In genomic region chr10:49038711-49039110, GRCh38 we compare ENCODE assay signal across 24 cellular contexts.
DNase-seq lines count a peak whose midpoint lies in the region; ATAC-seq and TF ChIP-seq lines count a peak whose summit lies in the region.
"Had no signal": no experiment of that assay in that cellular context is flagged by ENCODE, and none has a peak within 500 bp of the region (broad histone marks: within the 10 kb centered on the region; RNA-seq: fewer than 3 reads in every experiment).

No MANE protein-coding gene starts in this region.

- no peak for ATAC-seq in lower lobe of right lung
- ATAC-seq in activated CD4-positive, CD25-positive, alpha-beta regulatory T cell treated with anti-CD3 and anti-CD28 coated beads, Interleukin-2, amount 50 U/mL, for 24 hours, result no peak
- ATAC-seq: GM12878 had no signal

- H3K36me3 Mint-ChIP-seq in endodermal cell (ENCODE audit: low read depth) (no peaks in the 10 kb centered on the region), osteocyte (ENCODE audit: unreplicated experiment) (no peaks in the 10 kb centered on the region)
- H3K36me3 Mint-ChIP-seq: CD14-positive monocyte; CD4-positive, alpha-beta memory T cell; CD4-positive, CD25-positive, alpha-beta regulatory T cell; CD8-positive, alpha-beta memory T cell had no signal

- H3K9ac ChIP-seq in endodermal cell (ENCODE audit: extremely low read depth, low read length, poor library complexity, severe bottlenecking), result no peak overlapping the region
- H3K9ac ChIP-seq: BLaER1 had no signal

- no peak overlapping the region for H3K4me3 Mint-ChIP-seq in endodermal cell
- H3K4me3 Mint-ChIP-seq in osteocyte (ENCODE audit: unreplicated experiment), result no peak overlapping the region
- H3K4me3 Mint-ChIP-seq: CD14-positive monocyte; CD4-positive, alpha-beta memory T cell; CD4-positive, CD25-positive, alpha-beta regulatory T cell; CD8-positive, alpha-beta memory T cell had no signal

- intact Hi-C loops in esophagus muscularis mucosa (cut with DNase I) (no loop called here), lower lobe of right lung (cut with DNase I) (no loop called here)

- no peak for TF ChIP-seq POLR2A in esophagus muscularis mucosa (IDR thresholded peaks at IDR 0.05; ENCODE audit: low read depth)

- H3K27me3 ChIP-seq in endodermal cell (ENCODE audit: control insufficient read depth, insufficient read depth, low read length, poor library complexity, severe bottlenecking), result no peaks in the 10 kb centered on the region
- no peaks in the 10 kb centered on the region for H3K27me3 ChIP-seq in esophagus muscularis mucosa
- H3K27me3 ChIP-seq in lower lobe of right lung (ENCODE audit: low read depth), result no peaks in the 10 kb centered on the region
- H3K27me3 ChIP-seq: BE2C, BLaER1 had no signal

- no peaks in the 10 kb centered on the region for H3K4me1 Mint-ChIP-seq in endodermal cell
- H3K4me1 Mint-ChIP-seq in osteocyte (ENCODE audit: unreplicated experiment), result no peaks in the 10 kb centered on the region
- H3K4me1 Mint-ChIP-seq: CD14-positive monocyte; CD4-positive, CD25-positive, alpha-beta regulatory T cell; CD8-positive, alpha-beta memory T cell had no signal

- H3K9me3 Mint-ChIP-seq in endodermal cell (no peaks in the 10 kb centered on the region), osteocyte (ENCODE audit: unreplicated experiment) (no peaks in the 10 kb centered on the region)
- H3K9me3 Mint-ChIP-seq: CD8-positive, alpha-beta memory T cell had no signal

- H3K4me3 ChIP-seq in endodermal cell (ENCODE audit: low read length) (no peak overlapping the region), esophagus muscularis mucosa (no peak overlapping the region), lower lobe of right lung (no peak overlapping the region)
- H3K4me3 ChIP-seq: BLaER1, GM12878 had no signal

- TF ChIP-seq EP300 in esophagus muscularis mucosa (IDR thresholded peaks at IDR 0.05), result no peak

- H3K27me3 Mint-ChIP-seq in endodermal cell (ENCODE audit: insufficient read depth) (peaks cover under 1% of the 10 kb centered on the region), osteocyte (ENCODE audit: unreplicated experiment) (no peaks in the 10 kb centered on the region)
- H3K27me3 Mint-ChIP-seq: CD4-positive, alpha-beta memory T cell had no signal

- DNase-seq in endodermal cell (peak; percentile 20), esophagus muscularis mucosa (ENCODE audit: extremely low spot score) (peak; percentile 83), osteocyte (ENCODE audit: extremely low spot score, unreplicated experiment) (peak; percentile 78), lower lobe of right lung (no peak), SIG-M5 (lab: John Stamatoyannopoulos, UW) (no peak)
- DNase-seq: 8988T; ACHN; BE2C; C1 segment of cervical spinal cord; CD4-positive, alpha-beta memory T cell; CD4-positive, CD25-positive, alpha-beta regulatory T cell; CD8-positive, alpha-beta memory T cell; COR-L47; DMS 273 treated with DMSO at 0.1 percent for 48 hours; DMS153; DMS53; DMS79; DND-41; EL; GDM1 had no signal

- no peaks in the 10 kb centered on the region for H3K36me3 ChIP-seq in endodermal cell (ENCODE audit: control insufficient read depth, insufficient read depth, low read length)
- H3K36me3 ChIP-seq in esophagus muscularis mucosa, result peaks cover 0 to 21% (median 10%) of the 10 kb centered on the region in 4 donors
- H3K36me3 ChIP-seq in lower lobe of right lung, result no peaks in the 10 kb centered on the region
- H3K36me3 ChIP-seq: BE2C, BLaER1 had no signal

- H3K4me1 ChIP-seq in endodermal cell (ENCODE audit: control insufficient read depth, insufficient read depth, low read length), result no peaks in the 10 kb centered on the region
- no peaks in the 10 kb centered on the region for H3K4me1 ChIP-seq in esophagus muscularis mucosa
- H3K4me1 ChIP-seq in lower lobe of right lung, result no peaks in the 10 kb centered on the region
- H3K4me1 ChIP-seq: BE2C, BLaER1 had no signal

- 94% methylated on average over 4 to 5 of the region's 5 CpGs for WGBS in endodermal cell (ENCODE audit: insufficient coverage in 1 of 2, insufficient read length in 1 of 2), 2 experiments
- 94% methylated on average over 5 of the region's 5 CpGs for WGBS in esophagus muscularis mucosa

- H3K27ac Mint-ChIP-seq in endodermal cell (no peak overlapping the region), osteocyte (ENCODE audit: unreplicated experiment) (no peak overlapping the region)
- H3K27ac Mint-ChIP-seq: CD4-positive, alpha-beta memory T cell; CD4-positive, CD25-positive, alpha-beta regulatory T cell; CD8-positive, alpha-beta memory T cell had no signal

- TF ChIP-seq CTCF in endodermal cell (conservative IDR thresholded peaks at IDR 0.05) (no peak), esophagus muscularis mucosa (IDR thresholded peaks at IDR 0.05) (no peak), osteocyte (IDR thresholded peaks at IDR 0.05) (no peak), lower lobe of right lung (IDR thresholded peaks at IDR 0.05) (no peak)

- H3K27ac ChIP-seq in endodermal cell (ENCODE audit: low read depth, low read length) (no peak overlapping the region), esophagus muscularis mucosa (replicated peaks in 1 of 4) (no peak overlapping the region), lower lobe of right lung (no peak overlapping the region)
- H3K27ac ChIP-seq: BLaER1 had no signal

- no peaks in the 10 kb centered on the region for H3K9me3 ChIP-seq in endodermal cell (ENCODE audit: control insufficient read depth, low read length)
- no peaks in the 10 kb centered on the region for H3K9me3 ChIP-seq in esophagus muscularis mucosa
- no peaks in the 10 kb centered on the region for H3K9me3 ChIP-seq in lower lobe of right lung
- H3K9me3 ChIP-seq: BE2C had no signal

Comparison
In these comparisons a context has a peak if more than half of its experiments do, and no peak if none do; other contexts are left out.
1. DNase-seq: peak in endodermal cell (single experiment), esophagus muscularis mucosa (single experiment) and osteocyte (single experiment); none in lower lobe of right lung (single experiment) and SIG-M5 (single experiment).